In genomic region chr4:48683784-48684666, GRCh38 we compare ENCODE assay signal across 8 cellular contexts.
A peak's percentile ranks its signal among the peaks of the same experiment; 100 is the strongest.
DNase-seq lines count a peak whose midpoint lies in the region; ATAC-seq and TF ChIP-seq lines count a peak whose summit lies in the region.

No MANE protein-coding gene starts in this region.

- H3K27me3 ChIP-seq in endodermal cell (ENCODE audit: control insufficient read depth, insufficient read depth, low read length, poor library complexity, severe bottlenecking) = no peaks in the 10 kb centered on the region
- no peaks in the 10 kb centered on the region for H3K27me3 ChIP-seq in transverse colon

- no peak overlapping the region for H3K9ac ChIP-seq in endodermal cell (ENCODE audit: extremely low read depth, low read length, poor library complexity, severe bottlenecking)

- H3K4me3 ChIP-seq in endodermal cell (ENCODE audit: low read length) (no peak overlapping the region), transverse colon (no peak overlapping the region)

- no peaks in the 10 kb centered on the region for H3K27me3 Mint-ChIP-seq in endodermal cell (ENCODE audit: insufficient read depth)

- no peak for DNase-seq in endodermal cell
- no peak for DNase-seq in stimulated activated CD4-positive, alpha-beta T cell treated with anti-CD3 and anti-CD28 coated beads, Interleukin-4, amount 100 ng/mL, for 24 hours
- no peak for DNase-seq in activated gamma-delta T cell (lab: John Stamatoyannopoulos, UW)
- DNase-seq in activated CD8-positive, alpha-beta memory T cell treated with anti-CD3 and anti-CD28 coated beads for 24 hours = no peak
- DNase-seq in transverse colon = no peak

- in situ Hi-C loops in transverse colon (cut with MboI; ENCODE audit: low pct_ligation_motif_present in 1 of 4, low pct_unique_long_range_greater_than_20kb in 1 of 4, low sequenced_read_pairs in 3 of 4) = loop anchor here in 1 of 4 donors (25.0 kb wide), 1 partner anchor 97 kb away; no protein-coding TSS in a partner anchor

- no peak overlapping the region for H3K4me3 Mint-ChIP-seq in endodermal cell

- no peak for TF ChIP-seq EP300 in transverse colon (IDR thresholded peaks at IDR 0.05; ENCODE audit: low read depth)

- H3K36me3 Mint-ChIP-seq in endodermal cell (ENCODE audit: low read depth) = peaks cover 13% of the 10 kb centered on the region

- H3K4me1 ChIP-seq in endodermal cell (ENCODE audit: control insufficient read depth, insufficient read depth, low read length) = peaks cover 4% of the 10 kb centered on the region
- peaks cover 0 to 29% (median 14%) of the 10 kb centered on the region in 4 donors for H3K4me1 ChIP-seq in transverse colon

- no peaks in the 10 kb centered on the region for H3K9me3 Mint-ChIP-seq in endodermal cell

- no peaks in the 10 kb centered on the region for H3K9me3 ChIP-seq in endodermal cell (ENCODE audit: control insufficient read depth, low read length)
- no peaks in the 10 kb centered on the region for H3K9me3 ChIP-seq in transverse colon

- TF ChIP-seq CTCF in endodermal cell (conservative IDR thresholded peaks at IDR 0.05) = no peak
- TF ChIP-seq CTCF in transverse colon (IDR thresholded peaks at IDR 0.05) = no peak

- no peak overlapping the region for H3K27ac ChIP-seq in endodermal cell (ENCODE audit: low read depth, low read length)
- no peak overlapping the region for H3K27ac ChIP-seq in transverse colon

- 55% methylated on average over 1 of the region's 1 CpG; no CpG with 5 or more reads in 1 of the 2 experiments for WGBS in endodermal cell (ENCODE audit: insufficient coverage in 1 of 2, insufficient read length in 1 of 2), 2 experiments
- 13 to 28% methylated on average over 1 of the region's 1 CpG for WGBS in transverse colon (ENCODE audit: low coverage in 1 of 2), 2 donors

- intact Hi-C loops in transverse colon (cut with DNase I; ENCODE audit: low total_unique reads) = no loop called here

- H3K36me3 ChIP-seq in endodermal cell (ENCODE audit: control insufficient read depth, insufficient read depth, low read length) (no peaks in the 10 kb centered on the region), transverse colon (no peaks in the 10 kb centered on the region)

- TF ChIP-seq POLR2A in transverse colon (IDR thresholded peaks at IDR 0.05) = no peak

- H3K27ac Mint-ChIP-seq in endodermal cell = peak overlapping the region; percentile 79

- peaks cover 40% of the 10 kb centered on the region for H3K4me1 Mint-ChIP-seq in endodermal cell

- ATAC-seq in GM18858 (IDR thresholded peaks at IDR 0.05; ENCODE audit: unreplicated experiment) (peak; percentile 83), GM21717 (IDR thresholded peaks at IDR 0.05; ENCODE audit: unreplicated experiment) (peak; percentile 88), HG03558 (IDR thresholded peaks at IDR 0.05; ENCODE audit: extremely low read depth, unreplicated experiment) (peak; percentile 77)
